In genomic region chr4:15784959-15785634, GRCh38 we compare ENCODE assay signal across 11 cellular contexts. TPM values are rescaled to one million over a fixed set of nuclear protein-coding genes. Genes with fewer than 3 reads are reported as not detected.
A peak's percentile ranks its signal among the peaks of the same experiment; 100 is the strongest.
DNase-seq lines count a peak whose midpoint lies in the region; ATAC-seq and TF ChIP-seq lines count a peak whose summit lies in the region.
"Had no signal": no experiment of that assay in that cellular context is flagged by ENCODE, and none has a peak within 500 bp of the region (broad histone marks: within the 10 kb centered on the region; RNA-seq: fewer than 3 reads in every experiment).

No MANE protein-coding gene starts in this region.

- TF ChIP-seq EP300 in esophagus muscularis mucosa (IDR thresholded peaks at IDR 0.05) = no peak

- H3K27ac ChIP-seq in esophagus muscularis mucosa (replicated peaks in 1 of 4) = no peak overlapping the region
- H3K27ac ChIP-seq: ovary had no signal

- TF ChIP-seq CTCF in esophagus muscularis mucosa (IDR thresholded peaks at IDR 0.05) = no peak

- no peaks in the 10 kb centered on the region for H3K9me3 ChIP-seq in esophagus muscularis mucosa
- H3K9me3 ChIP-seq: ovary had no signal

- POLR2A ChIA-PET in activated CD4-positive, alpha-beta memory T cell treated with anti-CD3 and anti-CD28 coated beads, Interleukin-2, amount 10 ng/mL, durations not matched to agents 7 days and 5 days (lab: Charles Lee) = interaction anchor here (1.1 kb wide), 1 partner anchor 34 kb away, joined by 3 read pairs; no protein-coding TSS in a partner anchor

- H3K9me3 Mint-ChIP-seq in activated T-helper 1 cell treated with anti-CD3 and anti-CD28 coated beads, Interleukin-12 subunit alpha, Interleukin-12 subunit beta, Interleukin-2, Interleukin-4 antibody, amounts not matched to agents 30 ng/mL and 10 ng/mL and 1 ng/mL, durations not matched to agents 14 hours and 24 hours and 36 hours = peaks cover 10% of the 10 kb centered on the region
- H3K9me3 Mint-ChIP-seq in activated CD4-positive, alpha-beta memory T cell treated with anti-CD3 and anti-CD28 coated beads, Interleukin-2, amount 10 ng/mL, durations not matched to agents 7 days and 5 days = peaks cover 7% of the 10 kb centered on the region

- H3K27ac Mint-ChIP-seq in activated T-helper 1 cell treated with anti-CD3 and anti-CD28 coated beads, Interleukin-12 subunit alpha, Interleukin-12 subunit beta, Interleukin-2, Interleukin-4 antibody, amounts not matched to agents 30 ng/mL and 10 ng/mL and 1 ng/mL, durations not matched to agents 14 hours and 24 hours and 36 hours = peak overlapping the region; percentile 75
- no peak overlapping the region for H3K27ac Mint-ChIP-seq in activated CD4-positive, alpha-beta memory T cell treated with anti-CD3 and anti-CD28 coated beads, Interleukin-2, amount 10 ng/mL, durations not matched to agents 7 days and 5 days

- CTCF ChIA-PET in activated CD4-positive, alpha-beta memory T cell treated with anti-CD3 and anti-CD28 coated beads, Interleukin-2, amount 10 ng/mL, durations not matched to agents 7 days and 5 days (lab: Charles Lee) = interaction anchor here (0.6 to 1.7 kb wide), 3 partner anchors 20 to 194 kb away, joined by 3 to 8 read pairs (median 3); no protein-coding TSS in a partner anchor

- H3K4me1 Mint-ChIP-seq in activated T-helper 1 cell treated with anti-CD3 and anti-CD28 coated beads, Interleukin-12 subunit alpha, Interleukin-12 subunit beta, Interleukin-2, Interleukin-4 antibody, amounts not matched to agents 30 ng/mL and 10 ng/mL and 1 ng/mL, durations not matched to agents 14 hours and 24 hours and 36 hours (ENCODE audit: low read depth) = peaks cover 82% of the 10 kb centered on the region
- H3K4me1 Mint-ChIP-seq in activated CD4-positive, alpha-beta memory T cell treated with anti-CD3 and anti-CD28 coated beads, Interleukin-2, amount 10 ng/mL, durations not matched to agents 7 days and 5 days = peaks cover 72% of the 10 kb centered on the region

- no peak for DNase-seq in activated T-helper 1 cell treated with anti-CD3 and anti-CD28 coated beads, Interleukin-12 subunit alpha, Interleukin-12 subunit beta, Interleukin-2, Interleukin-4 antibody, amounts not matched to agents 30 ng/mL and 10 ng/mL and 1 ng/mL, durations not matched to agents 14 hours and 24 hours and 36 hours (ENCODE audit: low spot score)
- DNase-seq in NCI-H2171 treated with DMSO at 0.1 percent for 48 hours (lab: John Stamatoyannopoulos, UW) (no peak), esophagus muscularis mucosa (ENCODE audit: extremely low spot score) (no peak)
- no peak for DNase-seq in stimulated activated CD4-positive, alpha-beta T cell treated with anti-CD3 and anti-CD28 coated beads, Interleukin-4, amount 100 ng/mL, for 1 hour
- no peak for DNase-seq in activated CD4-positive, alpha-beta memory T cell treated with anti-CD3 and anti-CD28 coated beads, Interleukin-2, amount 10 ng/mL, durations not matched to agents 7 days and 5 days
- DNase-seq: amniotic stem cell, NCI-H1417, ovary had no signal

- no peaks in the 10 kb centered on the region for H3K27me3 Mint-ChIP-seq in activated T-helper 1 cell treated with anti-CD3 and anti-CD28 coated beads, Interleukin-12 subunit alpha, Interleukin-12 subunit beta, Interleukin-2, Interleukin-4 antibody, amounts not matched to agents 30 ng/mL and 10 ng/mL and 1 ng/mL, durations not matched to agents 14 hours and 24 hours and 36 hours (ENCODE audit: insufficient read depth)
- H3K27me3 Mint-ChIP-seq in activated CD4-positive, alpha-beta memory T cell treated with anti-CD3 and anti-CD28 coated beads, Interleukin-2, amount 10 ng/mL, durations not matched to agents 7 days and 5 days = no peaks in the 10 kb centered on the region

- no peaks in the 10 kb centered on the region for H3K36me3 ChIP-seq in esophagus muscularis mucosa
- H3K36me3 ChIP-seq: ovary had no signal

- no peak overlapping the region for H3K4me3 Mint-ChIP-seq in activated T-helper 1 cell treated with anti-CD3 and anti-CD28 coated beads, Interleukin-12 subunit alpha, Interleukin-12 subunit beta, Interleukin-2, Interleukin-4 antibody, amounts not matched to agents 30 ng/mL and 10 ng/mL and 1 ng/mL, durations not matched to agents 14 hours and 24 hours and 36 hours
- H3K4me3 Mint-ChIP-seq in activated CD4-positive, alpha-beta memory T cell treated with anti-CD3 and anti-CD28 coated beads, Interleukin-2, amount 10 ng/mL, durations not matched to agents 7 days and 5 days = no peak overlapping the region

- peaks cover 0 to 4% (median 0%) of the 10 kb centered on the region in 4 donors for H3K27me3 ChIP-seq in esophagus muscularis mucosa
- H3K27me3 ChIP-seq: ovary had no signal

- H3K4me1 ChIP-seq in esophagus muscularis mucosa = peaks cover 0 to 1% (median under 1%) of the 10 kb centered on the region in 4 donors

- intact Hi-C loops in activated T-helper 1 cell treated with anti-CD3 and anti-CD28 coated beads, Interleukin-12 subunit alpha, Interleukin-12 subunit beta, Interleukin-2, Interleukin-4 antibody, amounts not matched to agents 30 ng/mL and 10 ng/mL and 1 ng/mL, durations not matched to agents 14 hours and 24 hours and 36 hours (cut with micrococcal nuclease) = no loop called here
- intact Hi-C loops in esophagus muscularis mucosa (cut with DNase I) = no loop called here

- 81% methylated on average over 5 of the region's 5 CpGs for WGBS in esophagus muscularis mucosa

- no peak overlapping the region for H3K4me3 ChIP-seq in esophagus muscularis mucosa
- H3K4me3 ChIP-seq: ovary had no signal

- no peak for TF ChIP-seq POLR2A in esophagus muscularis mucosa (IDR thresholded peaks at IDR 0.05; ENCODE audit: low read depth)

- peaks cover 80% of the 10 kb centered on the region for H3K36me3 Mint-ChIP-seq in activated T-helper 1 cell treated with anti-CD3 and anti-CD28 coated beads, Interleukin-12 subunit alpha, Interleukin-12 subunit beta, Interleukin-2, Interleukin-4 antibody, amounts not matched to agents 30 ng/mL and 10 ng/mL and 1 ng/mL, durations not matched to agents 14 hours and 24 hours and 36 hours (ENCODE audit: low read depth)
- peaks cover 91% of the 10 kb centered on the region for H3K36me3 Mint-ChIP-seq in activated CD4-positive, alpha-beta memory T cell treated with anti-CD3 and anti-CD28 coated beads, Interleukin-2, amount 10 ng/mL, durations not matched to agents 7 days and 5 days (ENCODE audit: low read depth)

- peak; percentile 87 for ATAC-seq in GM18858 (IDR thresholded peaks at IDR 0.05; ENCODE audit: unreplicated experiment)
- ATAC-seq in GM21423 (IDR thresholded peaks at IDR 0.05; ENCODE audit: unreplicated experiment) = peak; percentile 82
- peak; percentile 84 for ATAC-seq in HG03095 (IDR thresholded peaks at IDR 0.05; ENCODE audit: unreplicated experiment)

RNA-seq across cellular contexts. Expression of gene CD38, which starts 7.0 kb away (rescaled TPM):
- 148 and 152 TPM in 2 replicates for total RNA-seq in activated T-helper 1 cell treated with anti-CD3 and anti-CD28 coated beads, Interleukin-12 subunit alpha, Interleukin-12 subunit beta, Interleukin-2, Interleukin-4 antibody, amounts not matched to agents 30 ng/mL and 10 ng/mL and 1 ng/mL, durations not matched to agents 14 hours and 24 hours and 36 hours
- 1 to 10 TPM; 1.4 to 5.8 (median 2.6) TPM for total RNA-seq in esophagus muscularis mucosa
- total RNA-seq in activated CD4-positive, alpha-beta memory T cell treated with anti-CD3 and anti-CD28 coated beads, Interleukin-2, amount 10 ng/mL, durations not matched to agents 7 days and 5 days = 100 to 1,000 TPM; 128 TPM

Comparison
In these comparisons a context has a peak if more than half of its experiments do, and no peak if none do; other contexts are left out.
1. RNA of gene CD38, which starts 7.0 kb away (total RNA-seq): 148 to 152 TPM in activated T-helper 1 cell treated with anti-CD3 and anti-CD28 coated beads, Interleukin-12 subunit alpha, Interleukin-12 subunit beta, Interleukin-2, Interleukin-4 antibody, amounts not matched to agents 30 ng/mL and 10 ng/mL and 1 ng/mL, durations not matched to agents 14 hours and 24 hours and 36 hours and 128 TPM in activated CD4-positive, alpha-beta memory T cell treated with anti-CD3 and anti-CD28 coated beads, Interleukin-2, amount 10 ng/mL, durations not matched to agents 7 days and 5 days; 1.4 to 5.8 TPM in esophagus muscularis mucosa; every median in the first group is over 10 times any median in the second.
2. Peak in every context shown above with its lines, with median percentiles within 50 percentile points of each other: ATAC-seq.